12 cellular contexts compared by ENCODE assay signal in the genomic region with DNA sequence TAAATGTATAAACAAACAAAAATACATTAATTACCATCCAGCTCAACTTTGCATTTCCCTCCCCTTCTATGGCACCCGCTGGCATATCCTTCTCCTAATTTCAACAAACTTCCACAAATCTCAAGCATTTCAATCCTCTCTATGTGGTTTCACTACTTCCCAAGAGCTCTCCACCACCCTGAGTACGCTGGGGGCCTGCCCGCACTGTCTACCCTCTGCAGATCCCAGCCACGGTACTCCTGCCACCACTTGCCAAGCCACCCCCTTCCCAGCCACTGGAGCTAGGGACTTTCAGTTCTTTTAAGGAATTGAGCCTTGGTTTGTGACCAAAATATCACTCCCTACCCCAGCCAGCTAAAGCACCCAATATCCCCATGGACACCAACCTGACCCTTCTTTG. TPM values are rescaled to one million over a fixed set of nuclear protein-coding genes. Genes with fewer than 3 reads are reported as not detected.
DNase-seq lines count a peak whose midpoint lies in the region; ATAC-seq, FAIRE-seq and TF ChIP-seq lines count a peak whose summit lies in the region.
"Had no signal": no experiment of that assay in that cellular context is flagged by ENCODE, and none has a peak within 500 bp of the region (broad histone marks: within the 10 kb centered on the region; RNA-seq: fewer than 3 reads in every experiment).

No MANE protein-coding gene starts in this region.

- no peak overlapping the region for H4K5ac ChIP-seq in H1 (ENCODE audit: insufficient read length, low read depth, low read length)

- no peak overlapping the region for H2BK12ac ChIP-seq in H1 (ENCODE audit: low read depth, low read length)

- no peak for DNase-seq in CD8-positive, alpha-beta T cell
- no peak for DNase-seq in RWPE1 (ENCODE audit: low spot score)
- DNase-seq in H1 (ENCODE audit: low read depth in 1 of 2, low spot score in 2 of 2), result no peak
- DNase-seq in gastrocnemius medialis, result no peak
- no peak for DNase-seq in NCI-H1436 treated with DMSO at 0.1 percent for 48 hours (lab: John Stamatoyannopoulos, UW)
- no peak for DNase-seq in DMS53 treated with DMSO at 0.1 percent for 48 hours (lab: John Stamatoyannopoulos, UW; ENCODE audit: unreplicated experiment)
- DNase-seq in GM03348 (ENCODE audit: low spot score), result no peak
- DNase-seq: NCI-H1694, OCI-M1 had no signal

- no peak for ATAC-seq in CD8-positive, alpha-beta T cell
- ATAC-seq in gastrocnemius medialis, result no peak
- ATAC-seq in GM21717 (IDR thresholded peaks at IDR 0.05; ENCODE audit: unreplicated experiment), result no peak
- ATAC-seq: activated CD4-positive, CD25-positive, alpha-beta regulatory T cell treated with anti-CD3 and anti-CD28 coated beads, Interleukin-2, amount 50 U/mL, for 24 hours had no signal

- H3K23me2 ChIP-seq in H1 (ENCODE audit: low read depth, low read length), result peaks cover 15% of the 10 kb centered on the region

- in situ Hi-C loops in gastrocnemius medialis (cut with MboI; ENCODE audit: low sequenced_read_pairs in 4 of 4), result no loop called here

- no peak overlapping the region for H2BK120ac ChIP-seq in H1 (replicated peaks; ENCODE audit: low read depth, low read length)

- no peaks in the 10 kb centered on the region for H3K9me3 ChIP-seq in CD8-positive, alpha-beta T cell (ENCODE audit: low read length)
- H3K9me3 ChIP-seq in H1 (ENCODE audit: insufficient read depth in 2 of 2, low read depth in 1 of 2, low read length in 1 of 2), result peaks cover 0 to 4% of the 10 kb centered on the region in 2 experiments; a peak in 1 of 4 replicates
- no peaks in the 10 kb centered on the region for H3K9me3 ChIP-seq in gastrocnemius medialis

- no peak overlapping the region for H3K23ac ChIP-seq in H1 (ENCODE audit: insufficient read length)

- no peak overlapping the region for H3K14ac ChIP-seq in H1 (ENCODE audit: insufficient read length)

- H3K36me3 Mint-ChIP-seq in CD8-positive, alpha-beta T cell, result peaks cover 4% of the 10 kb centered on the region

- H2AFZ ChIP-seq in H1 (ENCODE audit: low read length), result no peak overlapping the region

- H4K8ac ChIP-seq in H1 (ENCODE audit: extremely low read depth, insufficient read depth, low read length), result no peak overlapping the region

- POLR2A ChIA-PET in CD8-positive, alpha-beta T cell (lab: Charles Lee), result interaction anchor here (6.8 kb wide), 1 partner anchor 26 kb away, joined by 72 read pairs; no protein-coding TSS in a partner anchor
- POLR2A ChIA-PET in RWPE1 (lab: Yijun Ruan, JAX; ENCODE audit: low non-redundant PET), result no interaction called here
- POLR2A ChIA-PET in H1 (lab: Charles Lee; ENCODE audit: partially characterized antibody), result interaction anchor here (1.1 kb wide), 1 partner anchor 36 kb away, joined by 4 read pairs; no protein-coding TSS in a partner anchor

- no peaks in the 10 kb centered on the region for H4K20me1 ChIP-seq in H1 (replicated peaks in 1 of 2; ENCODE audit: control insufficient read depth in 1 of 2, insufficient read depth in 2 of 2, low read length in 2 of 2)

- H3K27me3 Mint-ChIP-seq in CD8-positive, alpha-beta T cell (ENCODE audit: low read depth), result no peaks in the 10 kb centered on the region

- H2BK20ac ChIP-seq in H1 (ENCODE audit: low read length), result no peak overlapping the region

- no peak overlapping the region for H4K91ac ChIP-seq in H1 (replicated peaks; ENCODE audit: insufficient read length, low read length)

- no peak overlapping the region for H3K4me3 Mint-ChIP-seq in CD8-positive, alpha-beta T cell

- H3K27ac ChIP-seq in CD8-positive, alpha-beta T cell (ENCODE audit: low read depth, low read length), result no peak overlapping the region
- H3K27ac ChIP-seq in RWPE1 (peak overlapping the region; percentile 58), H1 (ENCODE audit: low read depth, low read length) (no peak overlapping the region), gastrocnemius medialis (peak overlapping the region; percentile 83 to 96 (median 90))

- H2BK5ac ChIP-seq in H1 (ENCODE audit: low read depth, low read length), result peak overlapping the region; percentile 3; the same call in 1 of the 2 replicates

- CTCF ChIA-PET in CD8-positive, alpha-beta T cell (lab: Charles Lee), result interaction anchor here (0.8 to 7.1 kb wide), 8 partner anchors 15 to 103 kb away, joined by 3 to 46 read pairs (median 4); a partner anchor contains a TSS
- CTCF ChIA-PET in RWPE1 (lab: Yijun Ruan, JAX), result interaction anchor here (0.6 to 1.4 kb wide), 3 partner anchors 56 to 650 kb away, joined by 3 read pairs; no protein-coding TSS in a partner anchor
- CTCF ChIA-PET in H1 (lab: Charles Lee; ENCODE audit: partially characterized antibody), result interaction anchor here (0.7 to 2.5 kb wide), 10 partner anchors 12 to 204 kb away, joined by 3 to 12 read pairs (median 4); no protein-coding TSS in a partner anchor

- no peak overlapping the region for H2AK5ac ChIP-seq in H1 (ENCODE audit: low read depth, low read length)

- H3K56ac ChIP-seq in H1 (replicated peaks; ENCODE audit: insufficient read length, low read depth, low read length), result no peak overlapping the region

- H3K4me3 ChIP-seq in CD8-positive, alpha-beta T cell (ENCODE audit: low read depth, low read length), result no peak overlapping the region
- H3K4me3 ChIP-seq in H1 (ENCODE audit: extremely low read depth in 1 of 4, insufficient read depth in 2 of 4, low read depth in 3 of 4, low read length in 4 of 4), result no peak overlapping the region
- no peak overlapping the region for H3K4me3 ChIP-seq in gastrocnemius medialis

- no peak for TF ChIP-seq EP300 in H1 (IDR thresholded peaks at IDR 0.05; ENCODE audit: borderline replicate concordance in 1 of 2, low read depth in 2 of 2, low read length in 2 of 2)

- H3K27me3 ChIP-seq in CD8-positive, alpha-beta T cell (ENCODE audit: insufficient read depth, low read length), result no peaks in the 10 kb centered on the region
- H3K27me3 ChIP-seq in H1 (replicated peaks in 1 of 4; ENCODE audit: control insufficient read depth in 3 of 4, extremely low read depth in 1 of 4, insufficient read depth in 3 of 4, low read length in 3 of 4) (peaks cover 0 to 14% (median 7%) of the 10 kb centered on the region in 4 experiments; a peak in 5 of 7 replicates), gastrocnemius medialis (no peaks in the 10 kb centered on the region)

- TF ChIP-seq RAD21 in H1 (IDR thresholded peaks at IDR 0.05 in 1 of 2, conservative IDR thresholded peaks at IDR 0.05 in 1 of 2; ENCODE audit: low read depth in 2 of 2, low read length in 2 of 2), result no peak

- H3K9ac ChIP-seq in H1 (replicated peaks in 1 of 4; ENCODE audit: extremely low read depth in 1 of 4, low read depth in 3 of 4, low read length in 3 of 4), result no peak overlapping the region

- no peak for TF ChIP-seq POLR2A in H1 (IDR thresholded peaks at IDR 0.05; ENCODE audit: control extremely low read depth in 1 of 2, low read depth in 2 of 2, low read length in 2 of 2)
- TF ChIP-seq POLR2A in gastrocnemius medialis (IDR thresholded peaks at IDR 0.05), result no peak

- H3K4me2 ChIP-seq in H1 (ENCODE audit: insufficient read depth in 1 of 2, low read depth in 2 of 2, low read length in 2 of 2), result no peak overlapping the region

- no peak for TF ChIP-seq CTCF in CD8-positive, alpha-beta T cell (IDR thresholded peaks at IDR 0.05)
- TF ChIP-seq CTCF in RWPE1 (conservative IDR thresholded peaks at IDR 0.05; ENCODE audit: low read depth) (no peak), H1 (IDR thresholded peaks at IDR 0.05; ENCODE audit: control extremely low read depth in 1 of 3, insufficient read depth in 1 of 3, low read depth in 1 of 3, low read length in 3 of 3) (no peak), gastrocnemius medialis (IDR thresholded peaks at IDR 0.05 in 4 of 5, conservative IDR thresholded peaks at IDR 0.05 in 1 of 5) (no peak)

- peak overlapping the region; percentile 72; the same call in 1 of the 2 replicates for H2BK15ac ChIP-seq in H1 (ENCODE audit: low read length)

- H3K79me1 ChIP-seq in H1 (ENCODE audit: low read depth, low read length), result no peaks in the 10 kb centered on the region; the same call in 1 of the 2 replicates

- peak overlapping the region; percentile 90 for H3K27ac Mint-ChIP-seq in CD8-positive, alpha-beta T cell

- H3K79me2 ChIP-seq in H1 (ENCODE audit: control insufficient read depth in 1 of 2, insufficient read depth in 2 of 2, low read length in 2 of 2), result no peaks in the 10 kb centered on the region

- peaks cover 46% of the 10 kb centered on the region for H3K4me1 Mint-ChIP-seq in CD8-positive, alpha-beta T cell (ENCODE audit: low read depth)

- H3K4me1 ChIP-seq in CD8-positive, alpha-beta T cell (ENCODE audit: insufficient read depth, low read length), result peaks cover 39% of the 10 kb centered on the region
- H3K4me1 ChIP-seq in H1 (replicated peaks in 1 of 4; ENCODE audit: control insufficient read depth in 3 of 4, insufficient read depth in 4 of 4, low read length in 3 of 4) (peaks cover 0 to 12% (median 9%) of the 10 kb centered on the region in 4 experiments; a peak in 5 of 7 replicates), gastrocnemius medialis (peaks cover 26 to 28% of the 10 kb centered on the region in 2 donors)

- no peaks in the 10 kb centered on the region for H3K9me3 Mint-ChIP-seq in CD8-positive, alpha-beta T cell

- intact Hi-C loops in CD8-positive, alpha-beta T cell (cut with DNase I, micrococcal nuclease), result no loop called here
- intact Hi-C loops in gastrocnemius medialis (cut with DNase I; ENCODE audit: low total_unique reads), result no loop called here

- WGBS in H1 (ENCODE audit: extremely low coverage in 1 of 2, insufficient coverage in 1 of 2, insufficient read length in 1 of 2, insufficient replicate concordance in 2 of 2, low coverage in 1 of 2, low lambda C conversion rate in 2 of 2, missing lambda C conversion rate in 1 of 2), 2 experiments, result 99 to 100% methylated on average over 1 to 4 of the region's 4 CpGs

- no peak overlapping the region for H3K18ac ChIP-seq in H1 (ENCODE audit: extremely low read depth, low read length)

- no peaks in the 10 kb centered on the region for H3K36me3 ChIP-seq in CD8-positive, alpha-beta T cell (ENCODE audit: insufficient read depth, low read length)
- H3K36me3 ChIP-seq in H1 (ENCODE audit: control insufficient read depth in 2 of 4, insufficient read depth in 4 of 4, low read length in 3 of 4) (no peaks in the 10 kb centered on the region), gastrocnemius medialis (peaks cover 0 to 5% of the 10 kb centered on the region in 2 donors)

- no peak overlapping the region for H3K4ac ChIP-seq in H1 (replicated peaks; ENCODE audit: insufficient read length, low read depth, low read length)

- FAIRE-seq in H1 (lab: Jason Lieb, UNC), result no peak
- FAIRE-seq: urothelium cell line had no signal

RNA-seq across cellular contexts. Expression of a gene that starts 1.9 kb away (rescaled TPM):
- 1 to 10 TPM; 3.3 to 4.4 TPM for total RNA-seq in CD8-positive, alpha-beta T cell
- total RNA-seq in H1 (2021; fragmentation: NEBNext Ultra II Directional; extraction: Animal tissue kit (Norgen Biotek cat#: 25700)), result 3.6 and 4.5 TPM in 2 replicates
- 2.7 and 3.2 TPM in 2 replicates for polyA plus RNA-seq in H1 (2011; rRNA removed)
- 4.6 TPM for polyA plus RNA-seq in H1 (2011; cell fraction: cytosol; rRNA removed)
- 8.7 TPM for polyA plus RNA-seq in H1 (2011; cell fraction: nucleus; rRNA removed)
- polyA plus RNA-seq in H1 (2012, experiment 1 of 2), result 3.2 to 4.4 TPM (median 3.8 TPM) in 4 replicates
- 1.6 TPM for polyA plus RNA-seq in H1 (2012, experiment 2 of 2)
- polyA plus RNA-seq in H1 (2013, experiment 1 of 2), result 3.4 TPM
- 2.4 TPM for polyA plus RNA-seq in H1 (2013, experiment 2 of 2)
- polyA minus RNA-seq in H1 (2011; rRNA and poly(A)+ RNA removed), result 7.1 and 12.2 TPM in 2 replicates
- polyA minus RNA-seq in H1 (2011; cell fraction: cytosol; rRNA and poly(A)+ RNA removed), result 5.1 TPM
- 5.9 TPM for polyA minus RNA-seq in H1 (2011; cell fraction: nucleus; rRNA and poly(A)+ RNA removed)
- 10 to 100 TPM; 10.6 to 22.7 (median 15.5) TPM for total RNA-seq in gastrocnemius medialis

RNA-seq across cellular contexts. Expression of a gene that starts 4.3 kb away (rescaled TPM):
- total RNA-seq in CD8-positive, alpha-beta T cell, result 10 to 100 TPM in 1 of 2 experiments, 1 to 10 TPM in 1; 7.9 to 11.1 TPM
- total RNA-seq in H1 (2021; fragmentation: NEBNext Ultra II Directional; extraction: Animal tissue kit (Norgen Biotek cat#: 25700)), result 18.9 and 21.1 TPM in 2 replicates
- polyA plus RNA-seq in H1 (2011; rRNA removed), result 61.2 and 63.5 TPM in 2 replicates
- polyA plus RNA-seq in H1 (2011; cell fraction: cytosol; rRNA removed), result 50.5 TPM
- 34.6 TPM for polyA plus RNA-seq in H1 (2011; cell fraction: nucleus; rRNA removed)
- polyA plus RNA-seq in H1 (2012, experiment 1 of 2), result 15.6 to 41.5 TPM (median 33.8 TPM) in 4 replicates
- 29.6 TPM for polyA plus RNA-seq in H1 (2012, experiment 2 of 2)
- polyA plus RNA-seq in H1 (2013, experiment 1 of 2), result 40.3 TPM
- polyA plus RNA-seq in H1 (2013, experiment 2 of 2), result 40.7 TPM
- 10.2 and 11.5 TPM in 2 replicates for polyA minus RNA-seq in H1 (2011; rRNA and poly(A)+ RNA removed)
- polyA minus RNA-seq in H1 (2011; cell fraction: cytosol; rRNA and poly(A)+ RNA removed), result 13.5 TPM
- 9.7 TPM for polyA minus RNA-seq in H1 (2011; cell fraction: nucleus; rRNA and poly(A)+ RNA removed)
- 1 to 10 TPM; 5.8 to 8.5 (median 6.9) TPM for total RNA-seq in gastrocnemius medialis

RNA-seq across cellular contexts. Expression of a gene that starts 18.2 kb away (rescaled TPM):
- total RNA-seq in CD8-positive, alpha-beta T cell, result under 1 TPM in 1 of 2 experiments, not detected in 1; 0.61 TPM
- total RNA-seq in H1 (2021; fragmentation: NEBNext Ultra II Directional; extraction: Animal tissue kit (Norgen Biotek cat#: 25700)), result 1.9 and 2.0 TPM in 2 replicates
- 1.2 and 1.7 TPM in 2 replicates for polyA plus RNA-seq in H1 (2011; rRNA removed)
- 1.1 TPM for polyA plus RNA-seq in H1 (2011; cell fraction: cytosol; rRNA removed)
- 2.4 TPM for polyA plus RNA-seq in H1 (2011; cell fraction: nucleus; rRNA removed)
- polyA plus RNA-seq in H1 (2012, experiment 1 of 2), result 0.58 to 2.6 TPM (median 1.4 TPM) in 4 replicates
- polyA plus RNA-seq in H1 (2012, experiment 2 of 2), result not detected
- 2.3 TPM for polyA plus RNA-seq in H1 (2013, experiment 1 of 2)
- 1.3 TPM for polyA plus RNA-seq in H1 (2013, experiment 2 of 2)
- 0.63 and 0.85 TPM in 2 replicates for polyA minus RNA-seq in H1 (2011; rRNA and poly(A)+ RNA removed)
- polyA minus RNA-seq in H1 (2011; cell fraction: cytosol; rRNA and poly(A)+ RNA removed), result 1.6 TPM
- polyA minus RNA-seq in H1 (2011; cell fraction: nucleus; rRNA and poly(A)+ RNA removed), result 4.6 TPM
- total RNA-seq in gastrocnemius medialis, result under 1 TPM in 1 of 4 donors, not detected in 3; 0.31 TPM

RNA-seq across cellular contexts. Expression of a gene that starts 31.2 kb away (rescaled TPM):
- total RNA-seq in CD8-positive, alpha-beta T cell, result not detected
- total RNA-seq in H1 (2021; fragmentation: NEBNext Ultra II Directional; extraction: Animal tissue kit (Norgen Biotek cat#: 25700)), result not detected in 2 replicates
- polyA plus RNA-seq in H1 (2011; rRNA removed), result not detected in 2 replicates
- polyA plus RNA-seq in H1 (2011; cell fraction: cytosol; rRNA removed), result not detected
- polyA plus RNA-seq in H1 (2011; cell fraction: nucleus; rRNA removed), result not detected
- not detected in 4 replicates for polyA plus RNA-seq in H1 (2012, experiment 1 of 2)
- not detected for polyA plus RNA-seq in H1 (2012, experiment 2 of 2)
- not detected for polyA plus RNA-seq in H1 (2013, experiment 1 of 2)
- polyA plus RNA-seq in H1 (2013, experiment 2 of 2), result not detected
- polyA minus RNA-seq in H1 (2011; rRNA and poly(A)+ RNA removed), result not detected in 2 replicates
- not detected for polyA minus RNA-seq in H1 (2011; cell fraction: cytosol; rRNA and poly(A)+ RNA removed)
- polyA minus RNA-seq in H1 (2011; cell fraction: nucleus; rRNA and poly(A)+ RNA removed), result not detected
- total RNA-seq in gastrocnemius medialis, result not detected

RNA-seq across cellular contexts. Expression of a gene that starts 56.4 kb away (rescaled TPM):
- total RNA-seq in CD8-positive, alpha-beta T cell, result 10 to 100 TPM; 40.0 to 40.6 TPM
- 24.8 and 25.4 TPM in 2 replicates for total RNA-seq in H1 (2021; fragmentation: NEBNext Ultra II Directional; extraction: Animal tissue kit (Norgen Biotek cat#: 25700))
- polyA plus RNA-seq in H1 (2011; rRNA removed), result 24.7 and 30.8 TPM in 2 replicates
- 18.8 TPM for polyA plus RNA-seq in H1 (2011; cell fraction: cytosol; rRNA removed)
- polyA plus RNA-seq in H1 (2011; cell fraction: nucleus; rRNA removed), result 25.5 TPM
- 17.4 to 22.2 TPM (median 19.4 TPM) in 4 replicates for polyA plus RNA-seq in H1 (2012, experiment 1 of 2)
- 22.8 TPM for polyA plus RNA-seq in H1 (2012, experiment 2 of 2)
- polyA plus RNA-seq in H1 (2013, experiment 1 of 2), result 40.7 TPM
- 45.4 TPM for polyA plus RNA-seq in H1 (2013, experiment 2 of 2)
- 12.8 and 26.1 TPM in 2 replicates for polyA minus RNA-seq in H1 (2011; rRNA and poly(A)+ RNA removed)
- polyA minus RNA-seq in H1 (2011; cell fraction: cytosol; rRNA and poly(A)+ RNA removed), result 6.6 TPM
- 6.8 TPM for polyA minus RNA-seq in H1 (2011; cell fraction: nucleus; rRNA and poly(A)+ RNA removed)
- total RNA-seq in gastrocnemius medialis, result 10 to 100 TPM in 1 of 4 donors, 1 to 10 TPM in 3; 2.6 to 11.3 (median 5.1) TPM

Comparison
In these comparisons a context has a peak if more than half of its experiments do, and no peak if none do; other contexts are left out.
1. H3K27ac ChIP-seq: peak in RWPE1 (single experiment) and gastrocnemius medialis (4 of 4); none in CD8-positive, alpha-beta T cell (single experiment) and H1 (single experiment).